ENCODE assay signal across 11 cellular contexts in genomic region chr5:154371687-154372086, GRCh38.
DNase-seq lines count a peak whose midpoint lies in the region; ATAC-seq and TF ChIP-seq lines count a peak whose summit lies in the region.
"Had no signal": no experiment of that assay in that cellular context is flagged by ENCODE, and none has a peak within 500 bp of the region (broad histone marks: within the 10 kb centered on the region; RNA-seq: fewer than 3 reads in every experiment).

No MANE protein-coding gene starts in this region.

- intact Hi-C loops in Right ventricle myocardium superior (cut with DNase I): no loop called here

- H3K9me3 Mint-ChIP-seq in glutamatergic neuron (ENCODE audit: unreplicated experiment): no peaks in the 10 kb centered on the region
- H3K9me3 Mint-ChIP-seq: immature natural killer cell had no signal

- H3K4me1 Mint-ChIP-seq in glutamatergic neuron (ENCODE audit: low read depth, unreplicated experiment): peaks cover 29% of the 10 kb centered on the region

- ATAC-seq in Right ventricle myocardium superior (ENCODE audit: poor library complexity): peak; percentile 79
- no peak for ATAC-seq in GM21423 (IDR thresholded peaks at IDR 0.05; ENCODE audit: unreplicated experiment)
- ATAC-seq: Panc1 had no signal

- H3K4me3 ChIP-seq in skeletal muscle cell (ENCODE audit: low read depth, low read length): no peak overlapping the region

- H3K36me3 Mint-ChIP-seq in glutamatergic neuron (ENCODE audit: unreplicated experiment): peaks cover 4% of the 10 kb centered on the region

- no peak overlapping the region for H3K27ac Mint-ChIP-seq in glutamatergic neuron (ENCODE audit: unreplicated experiment)

- no peaks in the 10 kb centered on the region for H3K27me3 Mint-ChIP-seq in glutamatergic neuron (ENCODE audit: unreplicated experiment)

- TF ChIP-seq CTCF in glutamatergic neuron (IDR thresholded peaks at IDR 0.05; ENCODE audit: partially characterized antibody, unreplicated experiment): no peak

- H3K4me3 Mint-ChIP-seq in glutamatergic neuron (ENCODE audit: unreplicated experiment): no peak overlapping the region
- H3K4me3 Mint-ChIP-seq: immature natural killer cell had no signal

- DNase-seq in GM03348 (ENCODE audit: low spot score): peak; percentile 84
- peak; percentile 26 for DNase-seq in amniotic stem cell (lab: John Stamatoyannopoulos, UW)
- DNase-seq in Right ventricle myocardium superior: no peak
- DNase-seq in skeletal muscle cell (ENCODE audit: low read depth): peak; percentile 97
- no peak for DNase-seq in glutamatergic neuron
- no peak for DNase-seq in stimulated activated CD4-positive, alpha-beta T cell treated with anti-CD3 and anti-CD28 coated beads, Interleukin-12 subunit alpha, Interleukin-12 subunit beta, amount 100 ng/mL, for 4 hours
- DNase-seq in NCI-H2107 treated with DMSO at 0.1 percent for 48 hours (lab: John Stamatoyannopoulos, UW; ENCODE audit: unreplicated experiment): no peak
- DNase-seq: immature natural killer cell, NCI-H1930 had no signal

Comparison
In these comparisons a context has a peak if more than half of its experiments do, and no peak if none do; other contexts are left out.
1. DNase-seq: peak in GM03348 (single experiment), amniotic stem cell (single experiment) and skeletal muscle cell (single experiment); none in Right ventricle myocardium superior (single experiment), glutamatergic neuron (single experiment), stimulated activated CD4-positive, alpha-beta T cell treated with anti-CD3 and anti-CD28 coated beads, Interleukin-12 subunit alpha, Interleukin-12 subunit beta, amount 100 ng/mL, for 4 hours (single experiment) and NCI-H2107 treated with DMSO at 0.1 percent for 48 hours (single experiment).